Comparison of ENCODE assay signal across 13 cellular contexts in genomic region chr2:120277505-120278205, GRCh38. TPM values are rescaled to one million over a fixed set of nuclear protein-coding genes. Genes with fewer than 3 reads are reported as not detected.
A peak's percentile ranks its signal among the peaks of the same experiment; 100 is the strongest.
DNase-seq lines count a peak whose midpoint lies in the region; ATAC-seq, FAIRE-seq and TF ChIP-seq lines count a peak whose summit lies in the region.
"Had no signal": no experiment of that assay in that cellular context is flagged by ENCODE, and none has a peak within 500 bp of the region (broad histone marks: within the 10 kb centered on the region; RNA-seq: fewer than 3 reads in every experiment).

No MANE protein-coding gene starts in this region.

- H3K4me3 ChIP-seq in mesenchymal stem cell (ENCODE audit: insufficient read depth in 1 of 2, low read depth in 1 of 2, low read length in 2 of 2): no peak overlapping the region
- peak overlapping the region; percentile 56 for H3K4me3 ChIP-seq in trophoblast cell (ENCODE audit: low read depth, low read length)

- 92% methylated on average over 19 of the region's 19 CpGs for WGBS in mesenchymal stem cell
- WGBS in trophoblast cell (ENCODE audit: extremely low coverage, insufficient coverage, insufficient read length): over 99% methylated on average over 17 of the region's 19 CpGs

- H4K8ac ChIP-seq in mesenchymal stem cell (ENCODE audit: low read length) (peak overlapping the region; percentile 1), trophoblast cell (ENCODE audit: low read depth, low read length) (no peak overlapping the region)

- H3K27me3 ChIP-seq in mesenchymal stem cell (ENCODE audit: control insufficient read depth in 1 of 2, insufficient read depth in 1 of 2, low read length in 2 of 2) (no peaks in the 10 kb centered on the region), trophoblast cell (ENCODE audit: insufficient read depth, low read length) (no peaks in the 10 kb centered on the region)

- H2AFZ ChIP-seq in mesenchymal stem cell (ENCODE audit: low read depth, low read length) (no peak overlapping the region), trophoblast cell (ENCODE audit: insufficient read depth, low read length, poor library complexity) (no peak overlapping the region)

- CTCF ChIA-PET in RWPE1 (lab: Yijun Ruan, JAX): no interaction called here

- no peak for ATAC-seq in GM19455 (IDR thresholded peaks at IDR 0.05; ENCODE audit: unreplicated experiment)
- ATAC-seq: HCT116 had no signal

- H3K4ac ChIP-seq in mesenchymal stem cell (ENCODE audit: low read depth in 1 of 2, low read length in 2 of 2) (no peak overlapping the region), trophoblast cell (ENCODE audit: low read depth, low read length) (no peak overlapping the region)

- H2BK5ac ChIP-seq in mesenchymal stem cell (ENCODE audit: low read depth, low read length, poor library complexity, severe bottlenecking) (no peak overlapping the region), trophoblast cell (ENCODE audit: low read depth, low read length, poor library complexity) (no peak overlapping the region)

- H3K79me1 ChIP-seq in mesenchymal stem cell (replicated peaks; ENCODE audit: low read length, poor library complexity, severe bottlenecking) (peaks cover 31% of the 10 kb centered on the region), trophoblast cell (ENCODE audit: low read length) (no peaks in the 10 kb centered on the region)

- H3K27ac ChIP-seq in RWPE1 (peak overlapping the region; percentile 14; the same call in 1 of the 2 replicates), mesenchymal stem cell (ENCODE audit: low read length, poor library complexity, severe bottlenecking) (no peak overlapping the region), trophoblast cell (ENCODE audit: low read depth, low read length) (no peak overlapping the region)

- no peaks in the 10 kb centered on the region for H3K9me3 ChIP-seq in mesenchymal stem cell (ENCODE audit: control insufficient read depth, low read length)
- H3K9me3 ChIP-seq in trophoblast cell (ENCODE audit: insufficient read depth, low read depth, low read length): peaks cover 10% of the 10 kb centered on the region

- FAIRE-seq in GM18507 (lab: Jason Lieb, UNC): peak; percentile 5
- FAIRE-seq: A204.1, H54 had no signal

- H3K9ac ChIP-seq in mesenchymal stem cell (ENCODE audit: low read length): no peak overlapping the region
- H3K9ac ChIP-seq in trophoblast cell (ENCODE audit: low read length): peak overlapping the region; percentile 17

- no peaks in the 10 kb centered on the region for H3K79me2 ChIP-seq in trophoblast cell (ENCODE audit: control insufficient read depth, insufficient read depth, low read length, poor library complexity)

- H3K4me1 ChIP-seq in mesenchymal stem cell (ENCODE audit: control insufficient read depth, insufficient read depth, low read depth, low read length): peaks cover 3% of the 10 kb centered on the region
- H3K4me1 ChIP-seq in trophoblast cell (ENCODE audit: control insufficient read depth in 1 of 2, insufficient read depth in 2 of 2, low read length in 2 of 2): peaks cover 2 to 5% of the 10 kb centered on the region in 2 experiments

- H2AK5ac ChIP-seq in mesenchymal stem cell (ENCODE audit: low read length, severe bottlenecking) (no peak overlapping the region), trophoblast cell (ENCODE audit: low read length) (no peak overlapping the region)

- H4K91ac ChIP-seq in mesenchymal stem cell (ENCODE audit: low read length) (peak overlapping the region; percentile 20), trophoblast cell (ENCODE audit: low read depth, low read length) (no peak overlapping the region)

- no peak for DNase-seq in GM18507 (ENCODE audit: extremely low spot score, insufficient read length, low read depth)
- DNase-seq in RWPE1 (ENCODE audit: low spot score): no peak
- no peak for DNase-seq in mesenchymal stem cell
- DNase-seq in trophoblast cell: no peak
- DNase-seq in 8988T: no peak
- no peak for DNase-seq in NCI-H446 treated with DMSO at 0.1 percent for 48 hours (lab: John Stamatoyannopoulos, UW)
- DNase-seq: Calu3; CD4-positive, alpha-beta T cell; DMS79 had no signal

- no peak overlapping the region for H3K23ac ChIP-seq in mesenchymal stem cell (ENCODE audit: low read length in 2 of 2)
- no peak overlapping the region for H3K23ac ChIP-seq in trophoblast cell (ENCODE audit: low read length)

- H3K14ac ChIP-seq in mesenchymal stem cell (ENCODE audit: low read length in 2 of 2) (no peak overlapping the region), trophoblast cell (ENCODE audit: low read length) (no peak overlapping the region)

- H3K36me3 ChIP-seq in mesenchymal stem cell (ENCODE audit: control insufficient read depth in 1 of 2, insufficient read depth in 2 of 2, low read depth in 1 of 2, low read length in 2 of 2): peaks cover 16 to 33% of the 10 kb centered on the region in 2 experiments
- peaks cover 7 to 14% of the 10 kb centered on the region in 2 experiments for H3K36me3 ChIP-seq in trophoblast cell (ENCODE audit: control insufficient read depth in 1 of 2, insufficient read depth in 2 of 2, low read length in 2 of 2)

- POLR2A ChIA-PET in RWPE1 (lab: Yijun Ruan, JAX; ENCODE audit: low non-redundant PET): no interaction called here

- H3K18ac ChIP-seq in mesenchymal stem cell (ENCODE audit: low read depth in 1 of 2, low read length in 2 of 2) (no peak overlapping the region), trophoblast cell (ENCODE audit: low read length) (no peak overlapping the region)

- H2BK12ac ChIP-seq in mesenchymal stem cell (ENCODE audit: low read length in 2 of 2): no peak overlapping the region
- no peak overlapping the region for H2BK12ac ChIP-seq in trophoblast cell (ENCODE audit: low read length)

- no peak overlapping the region for H4K12ac ChIP-seq in trophoblast cell (ENCODE audit: low read depth, low read length)

- no peak overlapping the region for H3K4me2 ChIP-seq in mesenchymal stem cell (ENCODE audit: low read length, poor library complexity, severe bottlenecking)
- H3K4me2 ChIP-seq in trophoblast cell (ENCODE audit: low read length): no peak overlapping the region

- no peak for TF ChIP-seq CTCF in RWPE1 (conservative IDR thresholded peaks at IDR 0.05; ENCODE audit: low read depth)

- H2BK120ac ChIP-seq in mesenchymal stem cell (ENCODE audit: low read depth, low read length): no peak overlapping the region
- H2BK120ac ChIP-seq in trophoblast cell (ENCODE audit: insufficient read depth, low read length, poor library complexity): no peak overlapping the region

- H2BK15ac ChIP-seq in mesenchymal stem cell (ENCODE audit: low read depth, poor library complexity, severe bottlenecking): no peak overlapping the region

RNA-seq across cellular contexts. Expression of gene RALB, which starts 25.0 kb away (rescaled TPM):
- 50.6 TPM for polyA plus RNA-seq in mesenchymal stem cell (2013, experiment 1 of 2)
- polyA plus RNA-seq in mesenchymal stem cell (2013, experiment 2 of 2): 51.3 TPM
- polyA plus RNA-seq in trophoblast cell (2013): 61.1 and 61.5 TPM in 2 replicates

RNA-seq across cellular contexts. Expression of gene TMEM185B, which starts 54.5 kb away (rescaled TPM):
- polyA plus RNA-seq in mesenchymal stem cell (2013, experiment 1 of 2): 24.4 TPM
- 24.2 TPM for polyA plus RNA-seq in mesenchymal stem cell (2013, experiment 2 of 2)
- polyA plus RNA-seq in trophoblast cell (2013): 10.6 and 10.8 TPM in 2 replicates
